10 cellular contexts compared by ENCODE assay signal in genomic region chr10:84204122-84204521, GRCh38. TPM values are rescaled to one million over a fixed set of nuclear protein-coding genes. Genes with fewer than 3 reads are reported as not detected.
A peak's percentile ranks its signal among the peaks of the same experiment; 100 is the strongest.
DNase-seq lines count a peak whose midpoint lies in the region; ATAC-seq and TF ChIP-seq lines count a peak whose summit lies in the region.
"Had no signal": no experiment of that assay in that cellular context is flagged by ENCODE, and none has a peak within 500 bp of the region (broad histone marks: within the 10 kb centered on the region; RNA-seq: fewer than 3 reads in every experiment).

No MANE protein-coding gene starts in this region.

- H3K27me3 Mint-ChIP-seq in MCF 10A (ENCODE audit: insufficient read depth, unreplicated experiment) (peaks cover 41% of the 10 kb centered on the region), type B pancreatic cell (peaks cover 54% of the 10 kb centered on the region)

- H3K27me3 ChIP-seq in breast epithelium (peaks cover 0 to 10% of the 10 kb centered on the region in 2 donors), brain microvascular endothelial cell (replicated peaks) (no peaks in the 10 kb centered on the region)

- DNase-seq in MCF 10A (ENCODE audit: unreplicated experiment), result peak; percentile 33
- DNase-seq in breast epithelium (ENCODE audit: low spot score in 2 of 2), result no peak
- no peak for DNase-seq in brain microvascular endothelial cell
- no peak for DNase-seq in type B pancreatic cell (ENCODE audit: extremely low spot score, unreplicated experiment)
- DNase-seq in hepatic stellate cell (ENCODE audit: low spot score), result no peak
- DNase-seq in NCI-H1417 (lab: John Stamatoyannopoulos, UW), result no peak
- no peak for DNase-seq in NCI-H2029 (lab: John Stamatoyannopoulos, UW)
- DNase-seq: left cardiac atrium had no signal

- no peak overlapping the region for H3K27ac ChIP-seq in breast epithelium
- H3K27ac ChIP-seq in brain microvascular endothelial cell, result no peak overlapping the region
- H3K27ac ChIP-seq: thoracic aorta had no signal

- no peaks in the 10 kb centered on the region for H3K36me3 ChIP-seq in breast epithelium
- no peaks in the 10 kb centered on the region for H3K36me3 ChIP-seq in brain microvascular endothelial cell (replicated peaks)
- H3K36me3 ChIP-seq: thoracic aorta had no signal

- BruUV-seq in MCF 10A (replicated peaks; lab: Mats Ljungman, UMichigan), result no TSS peak

- intact Hi-C loops in MCF 10A (cut with micrococcal nuclease), result loop anchor here (10.0 kb wide), 1 partner anchor 149 kb away; no protein-coding TSS in a partner anchor
- intact Hi-C loops in breast epithelium (cut with DNase I; ENCODE audit: low total_unique reads), result no loop called here

- no peaks in the 10 kb centered on the region for H3K9me3 ChIP-seq in breast epithelium
- H3K9me3 ChIP-seq: thoracic aorta had no signal

- H3K4me3 Mint-ChIP-seq in MCF 10A (ENCODE audit: unreplicated experiment) (no peak overlapping the region), type B pancreatic cell (no peak overlapping the region)

- H3K27ac Mint-ChIP-seq in MCF 10A (ENCODE audit: low read depth, unreplicated experiment) (no peak overlapping the region), type B pancreatic cell (no peak overlapping the region)

- H3K4me1 Mint-ChIP-seq in MCF 10A (ENCODE audit: insufficient read depth, unreplicated experiment) (no peaks in the 10 kb centered on the region), type B pancreatic cell (ENCODE audit: unreplicated experiment) (no peaks in the 10 kb centered on the region)

- ATAC-seq in HG03280 (IDR thresholded peaks at IDR 0.05; ENCODE audit: unreplicated experiment), result peak; percentile 44

- H3K4me3 ChIP-seq in breast epithelium (no peak overlapping the region), brain microvascular endothelial cell (ENCODE audit: low read depth, low read length) (no peak overlapping the region)
- H3K4me3 ChIP-seq: thoracic aorta had no signal

- CTCF ChIA-PET in MCF 10A (lab: Yijun Ruan, JAX), result interaction anchor here (0.6 to 9.2 kb wide), 9 partner anchors 10 to 333 kb away, joined by 3 to 210 read pairs (median 13); partner anchors contain the start of genes CDHR1, GHITM and GPR15LG

- TF ChIP-seq CTCF in MCF 10A (IDR thresholded peaks at IDR 0.05; ENCODE audit: unreplicated experiment) (peak; percentile 44), breast epithelium (IDR thresholded peaks at IDR 0.05) (no peak), brain microvascular endothelial cell (IDR thresholded peaks at IDR 0.05; ENCODE audit: low read depth, low read length, missing control alignments) (peak; percentile 53), type B pancreatic cell (conservative IDR thresholded peaks at IDR 0.05) (peak; percentile 47)

- TF ChIP-seq POLR2A in breast epithelium (IDR thresholded peaks at IDR 0.05), result no peak

- POLR2A ChIA-PET in MCF 10A (lab: Yijun Ruan, JAX), result interaction anchor here (1.3 kb wide), 1 partner anchor 55 kb away, joined by 3 read pairs; no protein-coding TSS in a partner anchor

- H3K9me3 Mint-ChIP-seq in MCF 10A (ENCODE audit: unreplicated experiment), result no peaks in the 10 kb centered on the region
- H3K9me3 Mint-ChIP-seq in type B pancreatic cell, result no peaks in the 10 kb centered on the region

- in situ Hi-C loops in brain microvascular endothelial cell (cut with HindIII; ENCODE audit: low pct_ligation_motif_present, low sequenced_read_pairs), result no loop called here

- no peaks in the 10 kb centered on the region for H3K36me3 Mint-ChIP-seq in MCF 10A (ENCODE audit: insufficient read depth, unreplicated experiment)
- no peaks in the 10 kb centered on the region for H3K36me3 Mint-ChIP-seq in type B pancreatic cell

- no peaks in the 10 kb centered on the region for H3K4me1 ChIP-seq in breast epithelium

RNA-seq across cellular contexts. Expression of gene CDHR1, which starts 9.8 kb away (rescaled TPM):
- total RNA-seq in MCF 10A (2022) (not detected in 2 replicates), breast epithelium (under 1 TPM; 0.15 to 0.66 (median 0.16) TPM), type B pancreatic cell (ENCODE audit: low replicate concordance) (0.41 and 0.93 TPM in 2 replicates)

RNA-seq across cellular contexts. Expression of gene LRIT2, which starts 21.2 kb away (rescaled TPM):
- total RNA-seq in MCF 10A (2022) (not detected in 2 replicates), breast epithelium (not detected), type B pancreatic cell (ENCODE audit: low replicate concordance) (not detected in 2 replicates)
- total RNA-seq: thoracic aorta had no signal

RNA-seq across cellular contexts. Expression of gene GPR15LG, which starts 30.5 kb away (rescaled TPM):
- total RNA-seq in MCF 10A (2022) (not detected in 2 replicates), breast epithelium (1 to 10 TPM in 1 of 3 donors, not detected in 2; 1.3 TPM), type B pancreatic cell (ENCODE audit: low replicate concordance) (0.70 and 0.98 TPM in 2 replicates)
- total RNA-seq: left cardiac atrium, thoracic aorta had no signal

RNA-seq across cellular contexts. Expression of gene LRIT1, which starts 37.2 kb away (rescaled TPM):
- total RNA-seq in MCF 10A (2022) (not detected in 2 replicates), breast epithelium (not detected), type B pancreatic cell (ENCODE audit: low replicate concordance) (not detected in 2 replicates)
- total RNA-seq: left cardiac atrium, thoracic aorta had no signal

RNA-seq across cellular contexts. Expression of gene RGR, which starts 40.7 kb away (rescaled TPM):
- total RNA-seq in MCF 10A (2022) (not detected in 2 replicates), breast epithelium (under 1 TPM; 0.33 to 0.96 (median 0.59) TPM), type B pancreatic cell (ENCODE audit: low replicate concordance) (not detected in 2 replicates)
- total RNA-seq: thoracic aorta had no signal

Comparison
In these comparisons a context has a peak if more than half of its experiments do, and no peak if none do; other contexts are left out.
1. CTCF ChIP-seq: peak in MCF 10A (single experiment), brain microvascular endothelial cell (single experiment) and type B pancreatic cell (single experiment); none in breast epithelium (0 of 3).